14 cellular contexts compared by ENCODE assay signal in the genomic region with DNA sequence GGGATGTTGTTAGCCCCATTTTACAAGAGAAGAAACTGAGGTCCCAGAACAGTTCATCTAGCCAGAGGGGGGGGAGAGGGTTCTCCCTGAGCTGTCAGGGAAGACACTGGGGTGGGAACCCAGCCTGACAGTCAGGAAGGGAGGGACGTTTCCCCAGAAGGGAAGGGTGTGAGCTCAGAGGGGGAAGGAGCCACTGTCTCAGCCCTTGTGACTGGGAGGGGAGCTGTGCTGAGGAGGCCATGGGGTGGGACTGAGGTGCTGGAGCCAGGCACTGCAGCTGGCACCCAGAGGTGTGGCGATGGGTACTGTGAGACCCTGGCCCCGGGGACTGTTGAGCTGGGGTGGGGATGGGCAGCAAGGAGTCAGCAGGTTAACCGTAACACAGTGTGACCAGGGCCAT. TPM values are rescaled to one million over a fixed set of nuclear protein-coding genes. Genes with fewer than 3 reads are reported as not detected.
DNase-seq lines count a peak whose midpoint lies in the region; ATAC-seq, FAIRE-seq and TF ChIP-seq lines count a peak whose summit lies in the region.
"Had no signal": no experiment of that assay in that cellular context is flagged by ENCODE, and none has a peak within 500 bp of the region (broad histone marks: within the 10 kb centered on the region; RNA-seq: fewer than 3 reads in every experiment).

No MANE protein-coding gene starts in this region.

- ATAC-seq in right lobe of liver (peak; percentile 39 to 74 (median 60)), HepG2 (no peak), left lung (peak; percentile 52), HG02759 (IDR thresholded peaks at IDR 0.05; ENCODE audit: unreplicated experiment) (no peak)
- ATAC-seq: A549, GM23338 had no signal

- H3K4me3 Mint-ChIP-seq in brain, result no peak overlapping the region
- H3K4me3 Mint-ChIP-seq: CD4-positive, alpha-beta memory T cell; HFFc6 had no signal

- no peaks in the 10 kb centered on the region for H3K27me3 Mint-ChIP-seq in brain
- H3K27me3 Mint-ChIP-seq: CD4-positive, alpha-beta memory T cell had no signal

- no peak for TF ChIP-seq CTCF in right lobe of liver (IDR thresholded peaks at IDR 0.05)
- TF ChIP-seq CTCF in HepG2 (CRISPR knock-in tag; IDR thresholded peaks at IDR 0.05), result no peak
- TF ChIP-seq CTCF in brain (conservative IDR thresholded peaks at IDR 0.05), result no peak
- TF ChIP-seq CTCF in left lung (IDR thresholded peaks at IDR 0.05), result no peak
- TF ChIP-seq CTCF in brain microvascular endothelial cell (IDR thresholded peaks at IDR 0.05; ENCODE audit: low read depth, low read length, missing control alignments), result no peak

- CTCF ChIA-PET in HepG2 (lab: Yijun Ruan, JAX; ENCODE audit: low intra/inter-chr PET ratio, low total read pairs), result no interaction called here

- H3K9me3 Mint-ChIP-seq in brain, result no peaks in the 10 kb centered on the region
- H3K9me3 Mint-ChIP-seq: CD4-positive, alpha-beta memory T cell; GM23338; HFFc6 had no signal

- H3K9me3 ChIP-seq in right lobe of liver (no peaks in the 10 kb centered on the region), HepG2 (ENCODE audit: low read length) (no peaks in the 10 kb centered on the region), left lung (no peaks in the 10 kb centered on the region)
- H3K9me3 ChIP-seq: A549 had no signal

- H3K36me3 ChIP-seq in right lobe of liver, result no peaks in the 10 kb centered on the region
- peaks cover 2 to 8% of the 10 kb centered on the region in 2 experiments; a peak in 3 of 5 replicates for H3K36me3 ChIP-seq in HepG2 (replicated peaks in 1 of 2; ENCODE audit: control insufficient read depth in 1 of 2, insufficient read depth in 2 of 2, low read length in 2 of 2)
- H3K36me3 ChIP-seq in left lung, result no peaks in the 10 kb centered on the region
- no peaks in the 10 kb centered on the region for H3K36me3 ChIP-seq in brain microvascular endothelial cell (replicated peaks)

- no peaks in the 10 kb centered on the region for H3K36me3 Mint-ChIP-seq in brain
- H3K36me3 Mint-ChIP-seq: CD4-positive, alpha-beta memory T cell had no signal

- H4K20me1 ChIP-seq in HepG2 (ENCODE audit: insufficient read depth, low read length), result no peaks in the 10 kb centered on the region

- H2AFZ ChIP-seq in HepG2 (ENCODE audit: low read length), result no peak overlapping the region
- H2AFZ ChIP-seq: GM23338 had no signal

- peaks cover 77% of the 10 kb centered on the region for H3K4me1 Mint-ChIP-seq in brain

- no peak for DNase-seq in right lobe of liver
- DNase-seq in HepG2 (ENCODE audit: low spot score), result no peak
- DNase-seq in left lung, result no peak
- DNase-seq in DMS53 treated with DMSO at 0.1 percent for 48 hours (lab: John Stamatoyannopoulos, UW; ENCODE audit: unreplicated experiment), result no peak
- no peak for DNase-seq in hypothalamus (lab: John Stamatoyannopoulos, UW)
- no peak for DNase-seq in brain microvascular endothelial cell
- DNase-seq: CD4-positive, alpha-beta memory T cell; HFFc6; NCI-H187 treated with DMSO at 0.1 percent for 48 hours; NCI-H82 had no signal

- in situ Hi-C loops in HepG2 (cut with HindIII; ENCODE audit: extremely low pct_ligation_motif_present, low pct_unique_long_range_greater_than_20kb), result no loop called here
- in situ Hi-C loops in brain microvascular endothelial cell (cut with HindIII; ENCODE audit: low pct_ligation_motif_present, low sequenced_read_pairs), result no loop called here

- intact Hi-C loops in right lobe of liver (cut with DNase I), result no loop called here
- intact Hi-C loops in HepG2 (cut with micrococcal nuclease; ENCODE audit: unreplicated experiment), result no loop called here
- intact Hi-C loops in left lung (cut with DNase I), result no loop called here

- H3K9ac ChIP-seq in HepG2 (ENCODE audit: insufficient read depth, low read depth, low read length), result no peak overlapping the region

- no peaks in the 10 kb centered on the region for H3K27me3 ChIP-seq in right lobe of liver
- H3K27me3 ChIP-seq in HepG2 (ENCODE audit: control insufficient read depth in 1 of 2, insufficient read depth in 2 of 2, low read length in 2 of 2), result no peaks in the 10 kb centered on the region
- peaks cover 0 to 8% of the 10 kb centered on the region in 2 donors for H3K27me3 ChIP-seq in left lung
- H3K27me3 ChIP-seq in brain microvascular endothelial cell (replicated peaks), result no peaks in the 10 kb centered on the region

- no peaks in the 10 kb centered on the region for H3K4me1 ChIP-seq in right lobe of liver
- H3K4me1 ChIP-seq in HepG2 (ENCODE audit: insufficient read depth, low read length), result peaks cover 19% of the 10 kb centered on the region
- H3K4me1 ChIP-seq in left lung, result peaks cover 0 to 35% of the 10 kb centered on the region in 2 donors

- 53% methylated on average over 2 of the region's 4 CpGs for WGBS in right lobe of liver (ENCODE audit: insufficient coverage, low coverage, low lambda C conversion rate, missing lambda C conversion rate)
- 90% methylated on average over 4 of the region's 4 CpGs for WGBS in HepG2 (ENCODE audit: low lambda C conversion rate)

- H3K27ac ChIP-seq in right lobe of liver (no peak overlapping the region), HepG2 (ENCODE audit: extremely low read length, insufficient read depth, low read length) (no peak overlapping the region), left lung (no peak overlapping the region), brain microvascular endothelial cell (no peak overlapping the region)

- POLR2A ChIA-PET in HepG2 (lab: Yijun Ruan, JAX), result no interaction called here

- peak overlapping the region in 4 of 5 experiments; percentile 13 to 81 (median 35) for H3K27ac Mint-ChIP-seq in brain
- H3K27ac Mint-ChIP-seq: CD4-positive, alpha-beta memory T cell; GM23338; HFFc6 had no signal

- TF ChIP-seq EP300 in HepG2 (IDR thresholded peaks at IDR 0.05; ENCODE audit: low read depth in 2 of 2, low read length in 2 of 2) (no peak), HepG2 (CRISPR knock-in tag; IDR thresholded peaks at IDR 0.05; ENCODE audit: borderline replicate concordance) (no peak)

- FAIRE-seq in HepG2 (lab: Jason Lieb, UNC), result no peak
- FAIRE-seq: A549 had no signal

- TF ChIP-seq RAD21 in HepG2 (CRISPR knock-in tag; IDR thresholded peaks at IDR 0.05), result no peak

- no peak for TF ChIP-seq POLR2A in right lobe of liver (IDR thresholded peaks at IDR 0.05)
- no peak for TF ChIP-seq POLR2A in HepG2 (IDR thresholded peaks at IDR 0.05; ENCODE audit: insufficient read depth in 1 of 2, low read depth in 2 of 2, low read length in 2 of 2)

- H3K4me3 ChIP-seq in right lobe of liver (no peak overlapping the region), HepG2 (replicated peaks in 1 of 3; ENCODE audit: insufficient read depth in 1 of 3, low read depth in 2 of 3, low read length in 3 of 3) (no peak overlapping the region), left lung (no peak overlapping the region), brain microvascular endothelial cell (ENCODE audit: low read depth, low read length) (no peak overlapping the region)
- H3K4me3 ChIP-seq: A549, GM23338 had no signal

- no peak overlapping the region for H3K4me2 ChIP-seq in HepG2 (ENCODE audit: low read depth, low read length)
- H3K4me2 ChIP-seq: GM23338 had no signal

- BruUV-seq in HepG2 (replicated peaks; lab: Mats Ljungman, UMichigan), result no TSS peak

- H3K79me2 ChIP-seq in HepG2 (ENCODE audit: insufficient read depth, low read length), result peaks cover 5% of the 10 kb centered on the region

RNA-seq across cellular contexts. Expression of a gene that starts 35.7 kb away (rescaled TPM):
- total RNA-seq in right lobe of liver (1 to 10 TPM in 2 of 6 experiments, under 1 TPM in 4; 0.33 to 5.5 (median 0.79) TPM), HepG2 (2016; rRNA removed; fragmentation: Illumina TruSeq; extraction: Trizol) (2.3 and 3.9 TPM in 2 replicates), left lung (1 to 10 TPM; 4.2 to 4.3 TPM)
- 0.61 and 0.88 TPM in 2 replicates for total RNA-seq in HepG2 (2016; cell fraction: cytosol; rRNA removed; fragmentation: Illumina TruSeq; extraction: Trizol; ENCODE audit: low read depth)
- 2.1 and 3.9 TPM in 2 replicates for total RNA-seq in HepG2 (2016; cell fraction: insoluble cytoplasmic fraction; rRNA removed; fragmentation: Illumina TruSeq; extraction: Trizol)
- total RNA-seq in HepG2 (2016; cell fraction: membrane; rRNA removed; fragmentation: Illumina TruSeq; extraction: Trizol), result 2.2 and 2.4 TPM in 2 replicates
- 4.9 and 6.5 TPM in 2 replicates for total RNA-seq in HepG2 (2016; cell fraction: nucleus; rRNA removed; fragmentation: Illumina TruSeq; extraction: Trizol)
- polyA plus RNA-seq in HepG2 (2011; rRNA removed) (2.6 and 3.3 TPM in 2 replicates), brain (ENCODE audit: insufficient read depth, low read depth, low replicate concordance) (13.4 TPM)
- 1.5 and 2.1 TPM in 2 replicates for polyA plus RNA-seq in HepG2 (2011; cell fraction: cytosol; rRNA removed)
- 12.4 and 14.2 TPM in 2 replicates for polyA plus RNA-seq in HepG2 (2011; cell fraction: nucleus; rRNA removed)
- 2.6 and 5.3 TPM in 2 replicates for polyA plus RNA-seq in HepG2 (2012)
- 0.45 and 0.67 TPM in 2 replicates for polyA plus RNA-seq in HepG2 (2016; cell fraction: cytosol; fragmentation: Illumina TruSeq; extraction: Trizol; ENCODE audit: low read depth)
- polyA plus RNA-seq in HepG2 (2016; cell fraction: insoluble cytoplasmic fraction; fragmentation: Illumina TruSeq; extraction: Trizol; ENCODE audit: low read depth), result 2.5 and 3.0 TPM in 2 replicates
- polyA plus RNA-seq in HepG2 (2016; cell fraction: membrane; fragmentation: Illumina TruSeq; extraction: Trizol; ENCODE audit: low read depth), result 1.5 and 1.9 TPM in 2 replicates
- polyA plus RNA-seq in HepG2 (2016; cell fraction: nucleus; fragmentation: Illumina TruSeq; extraction: Trizol; ENCODE audit: insufficient read depth, low read depth), result 14.4 and 14.8 TPM in 2 replicates
- polyA minus RNA-seq in HepG2 (2011; rRNA and poly(A)+ RNA removed; ENCODE audit: low replicate concordance), result 2.0 and 8.0 TPM in 2 replicates
- polyA minus RNA-seq in HepG2 (2011; cell fraction: cytosol; rRNA and poly(A)+ RNA removed), result 2.2 and 3.0 TPM in 2 replicates
- polyA minus RNA-seq in HepG2 (2011; cell fraction: nucleus; rRNA and poly(A)+ RNA removed), result 4.6 TPM in 2 replicates

RNA-seq across cellular contexts. Expression of a gene that starts 36.6 kb away (rescaled TPM):
- total RNA-seq in right lobe of liver, result 10 to 100 TPM in 5 of 6 experiments, 1 to 10 TPM in 1; 7.6 to 16.4 (median 11.6) TPM
- total RNA-seq in HepG2 (2016; rRNA removed; fragmentation: Illumina TruSeq; extraction: Trizol), result 7.9 and 10.2 TPM in 2 replicates
- total RNA-seq in HepG2 (2016; cell fraction: cytosol; rRNA removed; fragmentation: Illumina TruSeq; extraction: Trizol; ENCODE audit: low read depth), result 6.6 and 7.4 TPM in 2 replicates
- 6.8 and 10.3 TPM in 2 replicates for total RNA-seq in HepG2 (2016; cell fraction: insoluble cytoplasmic fraction; rRNA removed; fragmentation: Illumina TruSeq; extraction: Trizol)
- total RNA-seq in HepG2 (2016; cell fraction: membrane; rRNA removed; fragmentation: Illumina TruSeq; extraction: Trizol), result 8.2 and 8.5 TPM in 2 replicates
- 16.7 and 20.6 TPM in 2 replicates for total RNA-seq in HepG2 (2016; cell fraction: nucleus; rRNA removed; fragmentation: Illumina TruSeq; extraction: Trizol)
- 25.9 and 33.2 TPM in 2 replicates for polyA plus RNA-seq in HepG2 (2011; rRNA removed)
- polyA plus RNA-seq in HepG2 (2011; cell fraction: cytosol; rRNA removed), result 17.4 and 19.1 TPM in 2 replicates
- polyA plus RNA-seq in HepG2 (2011; cell fraction: nucleus; rRNA removed), result 140 and 154 TPM in 2 replicates
- 27.5 and 41.4 TPM in 2 replicates for polyA plus RNA-seq in HepG2 (2012)
- 1.8 and 2.1 TPM in 2 replicates for polyA plus RNA-seq in HepG2 (2016; cell fraction: cytosol; fragmentation: Illumina TruSeq; extraction: Trizol; ENCODE audit: low read depth)
- 12.8 and 17.2 TPM in 2 replicates for polyA plus RNA-seq in HepG2 (2016; cell fraction: insoluble cytoplasmic fraction; fragmentation: Illumina TruSeq; extraction: Trizol; ENCODE audit: low read depth)
- polyA plus RNA-seq in HepG2 (2016; cell fraction: membrane; fragmentation: Illumina TruSeq; extraction: Trizol; ENCODE audit: low read depth), result 5.7 and 6.2 TPM in 2 replicates
- 69.8 and 76.1 TPM in 2 replicates for polyA plus RNA-seq in HepG2 (2016; cell fraction: nucleus; fragmentation: Illumina TruSeq; extraction: Trizol; ENCODE audit: insufficient read depth, low read depth)
- 2.9 and 52.2 TPM in 2 replicates for polyA minus RNA-seq in HepG2 (2011; rRNA and poly(A)+ RNA removed; ENCODE audit: low replicate concordance)
- 27.3 and 36.7 TPM in 2 replicates for polyA minus RNA-seq in HepG2 (2011; cell fraction: cytosol; rRNA and poly(A)+ RNA removed)
- 39.0 and 39.4 TPM in 2 replicates for polyA minus RNA-seq in HepG2 (2011; cell fraction: nucleus; rRNA and poly(A)+ RNA removed)
- 70.8 TPM for polyA plus RNA-seq in brain (ENCODE audit: insufficient read depth, low read depth, low replicate concordance)
- total RNA-seq in left lung, result 10 to 100 TPM; 15.4 to 17.3 TPM

Comparison
In these comparisons a context has a peak if more than half of its experiments do, and no peak if none do; other contexts are left out.
1. ATAC-seq: peak in right lobe of liver (4 of 4) and left lung (single experiment); none in HepG2 (single experiment) and HG02759 (single experiment).